4 cellular contexts compared by ENCODE assay signal in genomic region chr5:57497733-57498132, GRCh38.
A peak's percentile ranks its signal among the peaks of the same experiment; 100 is the strongest.
TF ChIP-seq lines count a peak whose summit lies in the region.

No MANE protein-coding gene starts in this region.

TF ChIP-seq in IMR-90, 13 proteins besides CTCF, POLR2A, EP300 and RAD21:
- TF ChIP-seq MXI1 (IDR thresholded peaks at IDR 0.05; ENCODE audit: borderline replicate concordance, low read depth, low read length): no peak
- TF ChIP-seq RCOR1 (IDR thresholded peaks at IDR 0.05; ENCODE audit: insufficient replicate concordance, low read length): no peak
- no peak for TF ChIP-seq FOS (IDR thresholded peaks at IDR 0.05; ENCODE audit: low read depth, low read length)
- no peak for TF ChIP-seq CHD1 (IDR thresholded peaks at IDR 0.05; ENCODE audit: low read depth, low read length)
- no peak for TF ChIP-seq NFE2L2 (IDR thresholded peaks at IDR 0.05; ENCODE audit: low read depth, low read length)
- TF ChIP-seq MAZ (IDR thresholded peaks at IDR 0.05; ENCODE audit: borderline replicate concordance, low read depth, low read length): no peak
- no peak for TF ChIP-seq MAFK (IDR thresholded peaks at IDR 0.05; ENCODE audit: low read depth, low read length)
- TF ChIP-seq SMC3 (IDR thresholded peaks at IDR 0.05; ENCODE audit: low read depth, low read length): no peak

TF ChIP-seq in endothelial cell of umbilical vein, 7 proteins besides CTCF, POLR2A, EP300 and RAD21:
- TF ChIP-seq MAX (IDR thresholded peaks at IDR 0.05; ENCODE audit: insufficient read depth, insufficient read length) (no peak), MYC (IDR thresholded peaks at IDR 0.05; ENCODE audit: low read depth, low read length) (no peak), JUN (IDR thresholded peaks at IDR 0.05; ENCODE audit: borderline replicate concordance, insufficient read depth, insufficient read length, low read depth) (peak; percentile 4), GATA2 (IDR thresholded peaks at IDR 0.05; ENCODE audit: insufficient read depth, insufficient read length, low read depth, low read length) (no peak), POLR2AphosphoS5 (IDR thresholded peaks at IDR 0.05; ENCODE audit: insufficient read depth, low read depth, low read length) (no peak)
TF ChIP-seq in endothelial cell of umbilical vein: peak in this region for 1.

TF ChIP-seq in neural cell, 6 proteins besides CTCF, POLR2A, EP300 and RAD21:
- TF ChIP-seq POLR2AphosphoS5 (IDR thresholded peaks at IDR 0.05) (peak; percentile 80), MXI1 (conservative IDR thresholded peaks at IDR 0.05; ENCODE audit: poor library complexity, severe bottlenecking) (no peak)

TF ChIP-seq in SK-N-SH treated with all-trans-retinoic acid at 6 μM for 48 hours, 23 proteins besides CTCF, POLR2A, EP300 and RAD21:
- TF ChIP-seq ISL1 (CRISPR knock-in tag; IDR thresholded peaks at IDR 0.05) (no peak), TOX (CRISPR knock-in tag; IDR thresholded peaks at IDR 0.05; ENCODE audit: borderline replicate concordance) (no peak), TCF4 (CRISPR knock-in tag; IDR thresholded peaks at IDR 0.05; ENCODE audit: borderline replicate concordance) (no peak), ZC3H10 (CRISPR knock-in tag; IDR thresholded peaks at IDR 0.05) (no peak), BACH2 (CRISPR knock-in tag; IDR thresholded peaks at IDR 0.05; ENCODE audit: borderline replicate concordance) (no peak), ZNF8 (CRISPR knock-in tag; IDR thresholded peaks at IDR 0.05) (no peak), ZFP3 (CRISPR knock-in tag; IDR thresholded peaks at IDR 0.05) (no peak), CREB5 (CRISPR knock-in tag; IDR thresholded peaks at IDR 0.05; ENCODE audit: low read depth) (no peak), ZFP30 (CRISPR knock-in tag; IDR thresholded peaks at IDR 0.05) (no peak), RARB (CRISPR knock-in tag; IDR thresholded peaks at IDR 0.05) (no peak), ARNTL (CRISPR knock-in tag; IDR thresholded peaks at IDR 0.05; ENCODE audit: borderline replicate concordance, low read depth) (no peak), ZNF565 (CRISPR knock-in tag; conservative IDR thresholded peaks at IDR 0.05; ENCODE audit: low read depth) (no peak), CSDC2 (CRISPR knock-in tag; IDR thresholded peaks at IDR 0.05) (no peak), CSRNP3 (CRISPR knock-in tag; IDR thresholded peaks at IDR 0.05) (no peak), ESRRG (CRISPR knock-in tag; IDR thresholded peaks at IDR 0.05) (no peak), PPARA (CRISPR knock-in tag; IDR thresholded peaks at IDR 0.05; ENCODE audit: borderline replicate concordance) (no peak), TSHZ2 (CRISPR knock-in tag; IDR thresholded peaks at IDR 0.05) (no peak), POU6F1 (CRISPR knock-in tag; IDR thresholded peaks at IDR 0.05; ENCODE audit: borderline replicate concordance, low read depth) (no peak), GLIS3 (CRISPR knock-in tag; IDR thresholded peaks at IDR 0.05) (no peak)
- TF ChIP-seq, protein P1, sequence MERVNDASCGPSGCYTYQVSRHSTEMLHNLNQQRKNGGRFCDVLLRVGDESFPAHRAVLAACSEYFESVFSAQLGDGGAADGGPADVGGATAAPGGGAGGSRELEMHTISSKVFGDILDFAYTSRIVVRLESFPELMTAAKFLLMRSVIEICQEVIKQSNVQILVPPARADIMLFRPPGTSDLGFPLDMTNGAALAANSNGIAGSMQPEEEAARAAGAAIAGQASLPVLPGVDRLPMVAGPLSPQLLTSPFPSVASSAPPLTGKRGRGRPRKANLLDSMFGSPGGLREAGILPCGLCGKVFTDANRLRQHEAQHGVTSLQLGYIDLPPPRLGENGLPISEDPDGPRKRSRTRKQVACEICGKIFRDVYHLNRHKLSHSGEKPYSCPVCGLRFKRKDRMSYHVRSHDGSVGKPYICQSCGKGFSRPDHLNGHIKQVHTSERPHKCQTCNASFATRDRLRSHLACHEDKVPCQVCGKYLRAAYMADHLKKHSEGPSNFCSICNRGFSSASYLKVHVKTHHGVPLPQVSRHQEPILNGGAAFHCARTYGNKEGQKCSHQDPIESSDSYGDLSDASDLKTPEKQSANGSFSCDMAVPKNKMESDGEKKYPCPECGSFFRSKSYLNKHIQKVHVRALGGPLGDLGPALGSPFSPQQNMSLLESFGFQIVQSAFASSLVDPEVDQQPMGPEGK (CRISPR knock-in tag; IDR thresholded peaks at IDR 0.05; ENCODE audit: borderline replicate concordance): no peak
